24 cellular contexts compared by ENCODE assay signal in genomic region chr12:113855998-113856397, GRCh38.
"Had no signal": no experiment of that assay in that cellular context is flagged by ENCODE, and none has a peak within 500 bp of the region (broad histone marks: within the 10 kb centered on the region; RNA-seq: fewer than 3 reads in every experiment).

No MANE protein-coding gene starts in this region.

- H3K9me3 Mint-ChIP-seq: activated naive CD4-positive, alpha-beta T cell treated with anti-CD3 and anti-CD28 coated beads, Interleukin-2, amount 50 U/mL, for 72 hours; activated T-cell treated with anti-CD3 and anti-CD28 coated beads, Interleukin-2, amount 50 U/mL, for 24 hours; activated T-helper 17 cell treated with anti-CD3 and anti-CD28 coated beads, Interleukin-2, amount 50 U/mL, for 72 hours; brain; neural progenitor cell; stimulated activated naive B cell treated with anti-CD40 and anti-IgM and Interleukin-4, amounts not matched to agents 10 μg/mL and 1 μg/mL and 100 μg/mL, for 72 hours; WTC11 had no signal

- H3K36me3 Mint-ChIP-seq: WTC11 had no signal

- H3K27me3 Mint-ChIP-seq: activated T-cell treated with anti-CD3 and anti-CD28 coated beads, Interleukin-2, amount 50 U/mL, for 24 hours; activated T-helper 17 cell treated with anti-CD3 and anti-CD28 coated beads, Interleukin-2, amount 50 U/mL, for 72 hours; naive thymus-derived CD4-positive, alpha-beta T cell; stimulated activated naive B cell treated with anti-CD40 and anti-IgM and Interleukin-4, amounts not matched to agents 10 μg/mL and 1 μg/mL and 100 μg/mL, for 72 hours had no signal

- H3K27ac Mint-ChIP-seq: activated T-cell treated with anti-CD3 and anti-CD28 coated beads, Interleukin-2, amount 50 U/mL, for 24 hours; naive thymus-derived CD4-positive, alpha-beta T cell; stimulated activated naive B cell treated with anti-CD40 and anti-IgM and Interleukin-4, amounts not matched to agents 10 μg/mL and 1 μg/mL and 100 μg/mL, for 72 hours; WTC11 had no signal

- H3K27me3 ChIP-seq: colonic mucosa, dorsolateral prefrontal cortex, esophagus muscularis mucosa, neural progenitor cell, ovary, right lobe of liver, testis, uterus had no signal

- ATAC-seq: activated naive CD4-positive, alpha-beta T cell treated with anti-CD3 and anti-CD28 coated beads, Interleukin-2, amount 50 U/mL, for 72 hours; activated T-helper 17 cell treated with anti-CD3 and anti-CD28 coated beads, Interleukin-2, amount 50 U/mL, for 72 hours; lower lobe of right lung; naive thymus-derived CD4-positive, alpha-beta T cell; right lobe of liver; stimulated activated naive B cell treated with anti-CD40 and anti-IgM and Interleukin-4, amounts not matched to agents 10 μg/mL and 1 μg/mL and 100 μg/mL, for 72 hours; WTC11 had no signal

- H3K4me3 ChIP-seq: colonic mucosa, dorsolateral prefrontal cortex, esophagus muscularis mucosa, lower lobe of right lung, neural progenitor cell, ovary, right lobe of liver, skin epidermis, testis, uterus had no signal

- H3K4me3 Mint-ChIP-seq: activated T-cell treated with anti-CD3 and anti-CD28 coated beads, Interleukin-2, amount 50 U/mL, for 24 hours; activated T-helper 17 cell treated with anti-CD3 and anti-CD28 coated beads, Interleukin-2, amount 50 U/mL, for 72 hours; brain; naive thymus-derived CD4-positive, alpha-beta T cell; neural progenitor cell; stimulated activated naive B cell treated with anti-CD40 and anti-IgM and Interleukin-4, amounts not matched to agents 10 μg/mL and 1 μg/mL and 100 μg/mL, for 72 hours; WTC11 had no signal

- H3K9me3 ChIP-seq: colonic mucosa, esophagus muscularis mucosa, lower lobe of right lung, ovary, right lobe of liver, testis, uterus had no signal

- H3K36me3 ChIP-seq: colonic mucosa, neural progenitor cell, ovary, right lobe of liver, uterus had no signal

- H3K27ac ChIP-seq: colonic mucosa, dorsolateral prefrontal cortex, esophagus muscularis mucosa, lower lobe of right lung, neural progenitor cell, ovary, right lobe of liver, skin epidermis, testis, uterus had no signal

- DNase-seq: activated T-cell treated with anti-CD3 and anti-CD28 coated beads, Interleukin-2, amount 50 U/mL, for 24 hours; aorta; central memory CD4-positive, alpha-beta T cell; colonic mucosa; glutamatergic neuron; lower lobe of right lung; mesendoderm; naive thymus-derived CD4-positive, alpha-beta T cell; ovary; right lobe of liver; stimulated activated CD4-positive, alpha-beta T cell treated with anti-CD3 and anti-CD28 coated beads, Interleukin-2, amount 100 ng/mL, for 24 hours; stimulated activated naive B cell treated with anti-CD40 and anti-IgM and Interleukin-4, amounts not matched to agents 10 μg/mL and 1 μg/mL and 100 μg/mL, for 72 hours; T-helper 9 cell; testis; trophoblast cell; uterus had no signal

- H3K4me1 Mint-ChIP-seq: activated T-helper 17 cell treated with anti-CD3 and anti-CD28 coated beads, Interleukin-2, amount 50 U/mL, for 72 hours; stimulated activated naive B cell treated with anti-CD40 and anti-IgM and Interleukin-4, amounts not matched to agents 10 μg/mL and 1 μg/mL and 100 μg/mL, for 72 hours had no signal

- H3K4me1 ChIP-seq: colonic mucosa, lower lobe of right lung, right lobe of liver, testis, uterus had no signal
